ENCODE assay signal across 13 cellular contexts in genomic region chr2:28407976-28408690, GRCh38. TPM values are rescaled to one million over a fixed set of nuclear protein-coding genes. Genes with fewer than 3 reads are reported as not detected.
DNase-seq lines count a peak whose midpoint lies in the region; ATAC-seq and TF ChIP-seq lines count a peak whose summit lies in the region.
"Had no signal": no experiment of that assay in that cellular context is flagged by ENCODE, and none has a peak within 500 bp of the region (broad histone marks: within the 10 kb centered on the region; RNA-seq: fewer than 3 reads in every experiment).

No MANE protein-coding gene starts in this region.

- H4K20me1 ChIP-seq in BLaER1, result peaks cover 11% of the 10 kb centered on the region; the same call in 1 of the 2 replicates

- H3K36me3 ChIP-seq in BLaER1, result peaks cover 88% of the 10 kb centered on the region

- CTCF ChIA-PET in MCF 10A (lab: Yijun Ruan, JAX), result interaction anchor here (0.8 to 1.0 kb wide), 4 partner anchors 45 to 725 kb away, joined by 3 to 5 read pairs (median 4); no protein-coding TSS in a partner anchor

- H3K27ac ChIP-seq in BLaER1, result peak overlapping the region; percentile 65
- H3K27ac ChIP-seq: KMS-11 had no signal

- ATAC-seq in natural killer cell treated with Interleukin-12 subunit alpha and Interleukin-12 subunit beta and Interleukin-15 and Interleukin-18, amount 100 ng/mL, for 72 hours, result no peak
- no peak for ATAC-seq in GM21576 (IDR thresholded peaks at IDR 0.05; ENCODE audit: unreplicated experiment)
- ATAC-seq: SK-N-SH treated with all-trans-retinoic acid at 6 μM for 48 hours had no signal

- H3K4me1 Mint-ChIP-seq in HFFc6 (ENCODE audit: low read depth) (peaks cover 35% of the 10 kb centered on the region), MCF 10A (ENCODE audit: insufficient read depth, unreplicated experiment) (peaks cover 31% of the 10 kb centered on the region)
- H3K4me1 Mint-ChIP-seq in natural killer cell treated with Interleukin-12 subunit alpha and Interleukin-12 subunit beta and Interleukin-15 and Interleukin-18, amount 100 ng/mL, for 72 hours (ENCODE audit: low read depth in 2 of 2), result peaks cover 77 to 79% of the 10 kb centered on the region in 2 donors

- POLR2A ChIA-PET in MCF 10A (lab: Yijun Ruan, JAX), result interaction anchor here (0.5 to 5.5 kb wide), 22 partner anchors 7 to 704 kb away, joined by 3 to 53 read pairs (median 4); partner anchors contain the start of gene FOSL2

- H3K27ac Mint-ChIP-seq in HFFc6 (peak overlapping the region; percentile 64), MCF 10A (ENCODE audit: low read depth, unreplicated experiment) (peak overlapping the region; percentile 85)
- H3K27ac Mint-ChIP-seq in natural killer cell treated with Interleukin-12 subunit alpha and Interleukin-12 subunit beta and Interleukin-15 and Interleukin-18, amount 100 ng/mL, for 72 hours, result peak overlapping the region; percentile 95 to 96

- no peaks in the 10 kb centered on the region for H3K9me3 ChIP-seq in BLaER1
- H3K9me3 ChIP-seq: thyroid gland had no signal

- H3K27me3 Mint-ChIP-seq in HFFc6 (ENCODE audit: insufficient read depth), result peaks cover 10% of the 10 kb centered on the region
- H3K27me3 Mint-ChIP-seq in MCF 10A (ENCODE audit: insufficient read depth, unreplicated experiment), result no peaks in the 10 kb centered on the region
- H3K27me3 Mint-ChIP-seq in natural killer cell treated with Interleukin-12 subunit alpha and Interleukin-12 subunit beta and Interleukin-15 and Interleukin-18, amount 100 ng/mL, for 72 hours, result no peaks in the 10 kb centered on the region

- intact Hi-C loops in MCF 10A (cut with micrococcal nuclease), result loop anchor here (2.0 to 5.0 kb wide), 2 partner anchors 45 to 344 kb away; partner anchors contain the start of gene PPP1CB

- H3K36me3 Mint-ChIP-seq in HFFc6 (ENCODE audit: low read depth), result peaks cover 31% of the 10 kb centered on the region
- no peaks in the 10 kb centered on the region for H3K36me3 Mint-ChIP-seq in MCF 10A (ENCODE audit: insufficient read depth, unreplicated experiment)
- peaks cover 10% of the 10 kb centered on the region for H3K36me3 Mint-ChIP-seq in natural killer cell treated with Interleukin-12 subunit alpha and Interleukin-12 subunit beta and Interleukin-15 and Interleukin-18, amount 100 ng/mL, for 72 hours

- H3K27me3 ChIP-seq in BLaER1, result no peaks in the 10 kb centered on the region
- H3K27me3 ChIP-seq: thyroid gland had no signal

- H3K9ac ChIP-seq in BLaER1, result no peak overlapping the region
- H3K9ac ChIP-seq: KMS-11 had no signal

- no peak overlapping the region for H3K4me2 ChIP-seq in BLaER1
- H3K4me2 ChIP-seq: KMS-11 had no signal

- no peak overlapping the region for H3K4me3 Mint-ChIP-seq in HFFc6
- no peak overlapping the region for H3K4me3 Mint-ChIP-seq in MCF 10A (ENCODE audit: unreplicated experiment)
- peak overlapping the region; percentile 72 for H3K4me3 Mint-ChIP-seq in natural killer cell treated with Interleukin-12 subunit alpha and Interleukin-12 subunit beta and Interleukin-15 and Interleukin-18, amount 100 ng/mL, for 72 hours

- no TSS peak for BruUV-seq in MCF 10A (replicated peaks; lab: Mats Ljungman, UMichigan)

- H3K9me3 Mint-ChIP-seq in HFFc6 (no peaks in the 10 kb centered on the region), MCF 10A (ENCODE audit: unreplicated experiment) (no peaks in the 10 kb centered on the region)
- H3K9me3 Mint-ChIP-seq in natural killer cell treated with Interleukin-12 subunit alpha and Interleukin-12 subunit beta and Interleukin-15 and Interleukin-18, amount 100 ng/mL, for 72 hours, result no peaks in the 10 kb centered on the region

- H3K4me3 ChIP-seq in BLaER1, result no peak overlapping the region
- H3K4me3 ChIP-seq: thyroid gland had no signal

- DNase-seq in HFFc6 (no peak), MCF 10A (ENCODE audit: unreplicated experiment) (no peak), 8988T (no peak), NCI-H1694 treated with DMSO at 0.1 percent for 48 hours (lab: John Stamatoyannopoulos, UW) (no peak)
- no peak for DNase-seq in natural killer cell treated with Interleukin-12 subunit alpha and Interleukin-12 subunit beta and Interleukin-15 and Interleukin-18, amount 100 ng/mL, for 72 hours (ENCODE audit: low spot score)
- DNase-seq in activated CD8-positive, alpha-beta memory T cell treated with anti-CD3 and anti-CD28 coated beads, Interleukin-2, amount 50 U/mL, for 4 hours, result no peak
- DNase-seq: DMS 273 treated with DMSO at 0.1 percent for 48 hours, NCI-H345, thyroid gland had no signal

- TF ChIP-seq CTCF in HFFc6 (IDR thresholded peaks at IDR 0.05) (no peak), MCF 10A (IDR thresholded peaks at IDR 0.05; ENCODE audit: unreplicated experiment) (no peak)

- H3K4me1 ChIP-seq in BLaER1, result peaks cover 57% of the 10 kb centered on the region

RNA-seq across cellular contexts. Expression of gene FOSL2, which starts 15.5 kb away (rescaled TPM):
- total RNA-seq in HFFc6 (2021; fragmentation: NEBNext Ultra II Directional; extraction: Animal tissue kit (Norgen Biotek cat#: 25700)), result 100 to 1,000 TPM in 5 of 6 experiments, 10 to 100 TPM in 1; 90.1 to 128 (median 116) TPM
- 122 and 141 TPM in 2 replicates for total RNA-seq in MCF 10A (2022)
- 10 to 100 TPM; 44.5 to 52.5 TPM for total RNA-seq in natural killer cell treated with Interleukin-12 subunit alpha and Interleukin-12 subunit beta and Interleukin-15 and Interleukin-18, amount 100 ng/mL, for 72 hours
